In the genomic region with DNA sequence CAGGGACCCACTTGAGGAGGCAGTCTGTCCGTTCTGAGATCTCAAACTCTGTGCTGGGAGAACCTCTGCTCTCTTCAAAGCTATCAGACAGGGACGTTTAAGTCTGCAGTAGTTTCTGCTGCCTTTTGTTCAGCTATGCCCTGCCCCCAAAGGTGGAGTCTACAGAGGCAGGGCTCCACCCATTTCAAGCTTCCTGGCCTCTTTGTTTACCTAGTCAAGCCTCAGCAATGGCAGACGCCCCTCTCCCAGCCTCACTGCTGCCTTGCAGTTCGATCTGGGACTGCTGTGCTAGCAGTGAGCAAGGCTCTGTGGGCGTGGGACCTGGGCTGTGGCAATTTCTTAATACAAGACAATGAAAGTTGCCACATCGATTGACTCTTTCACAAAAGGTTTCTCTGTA, we compare ENCODE assay signal across 20 cellular contexts. TPM values are rescaled to one million over a fixed set of nuclear protein-coding genes. Genes with fewer than 3 reads are reported as not detected.
"Had no signal": no experiment of that assay in that cellular context is flagged by ENCODE, and none has a peak within 500 bp of the region (broad histone marks: within the 10 kb centered on the region; RNA-seq: fewer than 3 reads in every experiment).

No MANE protein-coding gene starts in this region.

RNA-seq across cellular contexts. Expression of gene C3orf22, which starts 32.7 kb away (rescaled TPM):
- total RNA-seq: activated CD4-positive, alpha-beta memory T cell treated with anti-CD3 and anti-CD28 coated beads for 36 hours; activated CD4-positive, alpha-beta T cell treated with anti-CD3 and anti-CD28 coated beads for 36 hours; activated CD4-positive, alpha-beta T cell treated with anti-CD3 and anti-CD28 coated beads, Interleukin-2, amount 10 ng/mL, durations not matched to agents 24 days and 14 days; activated CD8-positive, alpha-beta memory T cell treated with anti-CD3 and anti-CD28 coated beads for 36 hours; activated CD8-positive, alpha-beta memory T cell treated with anti-CD3 and anti-CD28 coated beads, Interleukin-2, amount 10 ng/mL, durations not matched to agents 7 days and 5 days; activated CD8-positive, alpha-beta T cell treated with anti-CD3 and anti-CD28 coated beads, Interleukin-2, amount 10 ng/mL, durations not matched to agents 7 days and 5 days; activated naive CD4-positive, alpha-beta T cell treated with anti-CD3 and anti-CD28 coated beads for 36 hours; activated naive CD8-positive, alpha-beta T cell treated with anti-CD3 and anti-CD28 coated beads for 36 hours; activated T-helper 1 cell treated with anti-CD3 and anti-CD28 coated beads, Interleukin-12 subunit alpha, Interleukin-12 subunit beta, Interleukin-2, Interleukin-4 antibody, amounts not matched to agents 30 ng/mL and 10 ng/mL and 1 ng/mL, durations not matched to agents 14 hours and 24 hours and 36 hours; activated T-helper 2 cell treated with anti-CD3 and anti-CD28 coated beads, Interferon-gamma antibody, Interleukin-2, Interleukin-4, amounts not matched to agents 10 μg/mL and 5 μg/mL and 100 μg/mL, durations not matched to agents 14 hours and 24 hours and 36 hours; adrenal gland; aorta; body of pancreas; chondrocyte; dermis blood vessel endothelial cell; esophagus muscularis mucosa; foreskin keratinocyte; gastrocnemius medialis; heart left ventricle; T-helper 17 cell had no signal
- polyA plus RNA-seq: adrenal gland, aorta, foreskin keratinocyte, heart left ventricle had no signal
